In genomic region chr4:38614198-38614597, GRCh38 we compare ENCODE assay signal across 18 cellular contexts. TPM values are rescaled to one million over a fixed set of nuclear protein-coding genes. Genes with fewer than 3 reads are reported as not detected.
DNase-seq lines count a peak whose midpoint lies in the region; ATAC-seq and TF ChIP-seq lines count a peak whose summit lies in the region.
"Had no signal": no experiment of that assay in that cellular context is flagged by ENCODE, and none has a peak within 500 bp of the region (broad histone marks: within the 10 kb centered on the region; RNA-seq: fewer than 3 reads in every experiment).

No MANE protein-coding gene starts in this region.

- H3K27me3 ChIP-seq in CD4-positive, CD25-positive, alpha-beta regulatory T cell (ENCODE audit: control insufficient read depth, insufficient read depth, low read length), result no peaks in the 10 kb centered on the region
- H3K27me3 ChIP-seq in adipocyte (replicated peaks; ENCODE audit: control insufficient read depth, insufficient read depth, low read length), result no peaks in the 10 kb centered on the region
- no peaks in the 10 kb centered on the region for H3K27me3 ChIP-seq in hepatocyte
- H3K27me3 ChIP-seq in prostate gland (replicated peaks; ENCODE audit: insufficient read depth), result no peaks in the 10 kb centered on the region
- H3K27me3 ChIP-seq in adrenal gland, result no peaks in the 10 kb centered on the region

- peak overlapping the region in 2 of 3 donors; percentile 23 to 69 for H3K27ac Mint-ChIP-seq in CD4-positive, CD25-positive, alpha-beta regulatory T cell
- H3K27ac Mint-ChIP-seq: H9 had no signal

- H3K27ac ChIP-seq in CD4-positive, CD25-positive, alpha-beta regulatory T cell (ENCODE audit: insufficient read depth, low read length, poor library complexity, severe bottlenecking), result no peak overlapping the region
- H3K27ac ChIP-seq in hepatocyte (peak overlapping the region; percentile 59), prostate gland (peak overlapping the region; percentile 47 to 55), adrenal gland (no peak overlapping the region)

- intact Hi-C loops in prostate gland (cut with DNase I) (no loop called here), adrenal gland (cut with DNase I) (no loop called here)

- no peak for ATAC-seq in CD4-positive, CD25-positive, alpha-beta regulatory T cell (ENCODE audit: low read depth in 2 of 2)
- no peak for ATAC-seq in GM21381 (IDR thresholded peaks at IDR 0.05; ENCODE audit: unreplicated experiment)
- ATAC-seq in omental fat pad (ENCODE audit: low FRiP score), result no peak

- WGBS in hepatocyte (ENCODE audit: low lambda C conversion rate, missing lambda C conversion rate), result 84% methylated on average over 3 of the region's 3 CpGs
- 88% methylated on average over 3 of the region's 3 CpGs for WGBS in prostate gland
- WGBS in adrenal gland, 4 donors, result 92 to 97% (median 96%) methylated on average over 2 to 3 of the region's 3 CpGs

- TF ChIP-seq POLR2A in prostate gland (IDR thresholded peaks at IDR 0.05), result no peak
- TF ChIP-seq POLR2A in adrenal gland (IDR thresholded peaks at IDR 0.05), result no peak

- no peak overlapping the region for H3K4me2 ChIP-seq in hepatocyte

- peaks cover 0 to 3% (median 0%) of the 10 kb centered on the region in 7 donors for H3K9me3 Mint-ChIP-seq in CD4-positive, CD25-positive, alpha-beta regulatory T cell
- H3K9me3 Mint-ChIP-seq: H9 had no signal

- peak overlapping the region in 1 of 4 donors; percentile 14 for H3K4me3 Mint-ChIP-seq in CD4-positive, CD25-positive, alpha-beta regulatory T cell
- H3K4me3 Mint-ChIP-seq: H9 had no signal

- TF ChIP-seq CTCF in hepatocyte (IDR thresholded peaks at IDR 0.05; ENCODE audit: poor library complexity) (no peak), prostate gland (IDR thresholded peaks at IDR 0.05) (no peak), adrenal gland (IDR thresholded peaks at IDR 0.05) (no peak), omental fat pad (IDR thresholded peaks at IDR 0.05) (no peak)

- H3K9ac ChIP-seq in adipocyte (ENCODE audit: low read length), result no peak overlapping the region

- peaks cover 10% of the 10 kb centered on the region for H3K4me1 ChIP-seq in CD4-positive, CD25-positive, alpha-beta regulatory T cell (ENCODE audit: control insufficient read depth, insufficient read depth, low read length, poor library complexity, severe bottlenecking)
- H3K4me1 ChIP-seq in adipocyte (ENCODE audit: control insufficient read depth, insufficient read depth, low read length), result no peaks in the 10 kb centered on the region
- H3K4me1 ChIP-seq in hepatocyte (ENCODE audit: insufficient read depth), result peaks cover 11% of the 10 kb centered on the region
- peaks cover 8% of the 10 kb centered on the region for H3K4me1 ChIP-seq in prostate gland (replicated peaks)
- peaks cover 0 to 14% of the 10 kb centered on the region in 2 donors for H3K4me1 ChIP-seq in adrenal gland (replicated peaks in 1 of 2)
- H3K4me1 ChIP-seq: Caco-2 had no signal

- peak in 1 of 3 donors; percentile 33 for DNase-seq in CD4-positive, CD25-positive, alpha-beta regulatory T cell
- peak; percentile 21 for DNase-seq in adipocyte (ENCODE audit: low read depth)
- no peak for DNase-seq in hepatocyte (ENCODE audit: low spot score)
- DNase-seq in prostate gland (ENCODE audit: low spot score), result no peak
- no peak for DNase-seq in adrenal gland
- DNase-seq in omental fat pad (ENCODE audit: low spot score), result no peak
- no peak for DNase-seq in NCI-H2029 (lab: John Stamatoyannopoulos, UW)
- DNase-seq: Caco-2, DMS153, H9, Kasumi-1, MM.1S, NCI-H1105, NCI-H1694, NCI-H446, NCI-H69, SIG-M5 had no signal

- no peaks in the 10 kb centered on the region for H3K27me3 Mint-ChIP-seq in CD4-positive, CD25-positive, alpha-beta regulatory T cell

- H3K9me3 ChIP-seq in CD4-positive, CD25-positive, alpha-beta regulatory T cell (ENCODE audit: control insufficient read depth in 2 of 2, low read length in 2 of 2), result no peaks in the 10 kb centered on the region
- H3K9me3 ChIP-seq in adipocyte (ENCODE audit: control insufficient read depth, low read length) (no peaks in the 10 kb centered on the region), hepatocyte (ENCODE audit: low read depth) (no peaks in the 10 kb centered on the region), prostate gland (no peaks in the 10 kb centered on the region), adrenal gland (replicated peaks in 1 of 3) (no peaks in the 10 kb centered on the region)
- H3K9me3 ChIP-seq: Caco-2 had no signal

- H3K79me2 ChIP-seq in hepatocyte, result no peaks in the 10 kb centered on the region

- no peak overlapping the region for H3K4me3 ChIP-seq in CD4-positive, CD25-positive, alpha-beta regulatory T cell (ENCODE audit: low read depth, low read length)
- H3K4me3 ChIP-seq in adipocyte (ENCODE audit: low read length), result no peak overlapping the region
- no peak overlapping the region for H3K4me3 ChIP-seq in hepatocyte
- H3K4me3 ChIP-seq in prostate gland, result no peak overlapping the region
- no peak overlapping the region for H3K4me3 ChIP-seq in adrenal gland

- no peaks in the 10 kb centered on the region for H4K20me1 ChIP-seq in hepatocyte (ENCODE audit: insufficient read depth, poor library complexity, severe bottlenecking)

- no peaks in the 10 kb centered on the region for H3K9me2 ChIP-seq in hepatocyte (replicated peaks; ENCODE audit: insufficient read depth)

- no peaks in the 10 kb centered on the region for H3K36me3 ChIP-seq in CD4-positive, CD25-positive, alpha-beta regulatory T cell (ENCODE audit: control insufficient read depth, insufficient read depth, low read length)
- H3K36me3 ChIP-seq in adipocyte (ENCODE audit: control insufficient read depth, insufficient read depth, low read length, severe bottlenecking), result no peaks in the 10 kb centered on the region
- no peaks in the 10 kb centered on the region for H3K36me3 ChIP-seq in hepatocyte (replicated peaks; ENCODE audit: insufficient read depth, low read depth)
- no peaks in the 10 kb centered on the region for H3K36me3 ChIP-seq in prostate gland
- H3K36me3 ChIP-seq in adrenal gland (replicated peaks in 1 of 2), result no peaks in the 10 kb centered on the region

- peaks cover 13 to 36% (median 24%) of the 10 kb centered on the region in 4 donors for H3K4me1 Mint-ChIP-seq in CD4-positive, CD25-positive, alpha-beta regulatory T cell

- peaks cover 3% of the 10 kb centered on the region for H3K36me3 Mint-ChIP-seq in CD4-positive, CD25-positive, alpha-beta regulatory T cell

- H2AFZ ChIP-seq in hepatocyte, result no peak overlapping the region

RNA-seq across cellular contexts. Expression of gene KLF3, which starts 49.8 kb away (rescaled TPM):
- 126 TPM for total RNA-seq in CD4-positive, CD25-positive, alpha-beta regulatory T cell
- polyA plus RNA-seq in CD4-positive, CD25-positive, alpha-beta regulatory T cell, result 10 to 100 TPM; 74.9 to 89.6 (median 83.7) TPM
- total RNA-seq in hepatocyte, result 77.3 and 81.1 TPM in 2 replicates
- 68.4 and 74.2 TPM in 2 replicates for polyA plus RNA-seq in hepatocyte
- total RNA-seq in prostate gland, result 10 to 100 TPM; 47.7 to 55.4 TPM
- 10 to 100 TPM; 24.4 to 45.7 (median 44.0) TPM for total RNA-seq in adrenal gland
- 10 to 100 TPM; 10.1 to 23.5 (median 10.2) TPM for polyA plus RNA-seq in adrenal gland
- 10 to 100 TPM; 40.4 to 64.9 (median 53.8) TPM for total RNA-seq in omental fat pad

Comparison
In these comparisons a context has a peak if more than half of its experiments do, and no peak if none do; other contexts are left out.
1. H3K27ac ChIP-seq: peak in hepatocyte (single experiment) and prostate gland (2 of 2); none in CD4-positive, CD25-positive, alpha-beta regulatory T cell (single experiment) and adrenal gland (0 of 5).